Comparison of ENCODE assay signal across 14 cellular contexts in genomic region chr11:44421090-44421675, GRCh38.
DNase-seq lines count a peak whose midpoint lies in the region; ATAC-seq and TF ChIP-seq lines count a peak whose summit lies in the region.
"Had no signal": no experiment of that assay in that cellular context is flagged by ENCODE, and none has a peak within 500 bp of the region (broad histone marks: within the 10 kb centered on the region; RNA-seq: fewer than 3 reads in every experiment).

No MANE protein-coding gene starts in this region.

- no peak overlapping the region for H3K27ac Mint-ChIP-seq in T-helper 17 cell
- H3K27ac Mint-ChIP-seq in stimulated activated naive B cell treated with anti-CD40 and anti-IgM and Interleukin-4, amounts not matched to agents 10 μg/mL and 1 μg/mL and 100 μg/mL, for 72 hours: no peak overlapping the region
- no peak overlapping the region for H3K27ac Mint-ChIP-seq in stimulated activated memory B cell treated with anti-CD40 and anti-IgM and Interleukin-4, amounts not matched to agents 10 μg/mL and 1 μg/mL and 100 μg/mL, for 72 hours
- H3K27ac Mint-ChIP-seq: CD8-positive, alpha-beta memory T cell had no signal

- peak overlapping the region; percentile 13 for H3K4me3 Mint-ChIP-seq in T-helper 17 cell
- no peak overlapping the region for H3K4me3 Mint-ChIP-seq in stimulated activated naive B cell treated with anti-CD40 and anti-IgM and Interleukin-4, amounts not matched to agents 10 μg/mL and 1 μg/mL and 100 μg/mL, for 72 hours
- no peak overlapping the region for H3K4me3 Mint-ChIP-seq in stimulated activated memory B cell treated with anti-CD40 and anti-IgM and Interleukin-4, amounts not matched to agents 10 μg/mL and 1 μg/mL and 100 μg/mL, for 72 hours
- H3K4me3 Mint-ChIP-seq: CD8-positive, alpha-beta memory T cell had no signal

- POLR2A ChIA-PET in HEK293 (lab: Yijun Ruan, JAX): no interaction called here

- no peaks in the 10 kb centered on the region for H3K4me1 Mint-ChIP-seq in T-helper 17 cell
- H3K4me1 Mint-ChIP-seq in stimulated activated naive B cell treated with anti-CD40 and anti-IgM and Interleukin-4, amounts not matched to agents 10 μg/mL and 1 μg/mL and 100 μg/mL, for 72 hours: peaks cover 0 to 1% of the 10 kb centered on the region in 2 donors
- H3K4me1 Mint-ChIP-seq in stimulated activated memory B cell treated with anti-CD40 and anti-IgM and Interleukin-4, amounts not matched to agents 10 μg/mL and 1 μg/mL and 100 μg/mL, for 72 hours: no peaks in the 10 kb centered on the region
- H3K4me1 Mint-ChIP-seq: CD8-positive, alpha-beta memory T cell had no signal

- CTCF ChIA-PET in HEK293 (lab: Yijun Ruan, JAX): interaction anchor here (0.6 to 1.1 kb wide), 4 partner anchors 9 to 1250 kb away, joined by 3 to 4 read pairs (median 3); no protein-coding TSS in a partner anchor

- H3K4me1 ChIP-seq in HEK293 (ENCODE audit: control insufficient read depth, insufficient read depth, low read length): no peaks in the 10 kb centered on the region
- H3K4me1 ChIP-seq: BLaER1, HAP-1 had no signal

- H3K4me3 ChIP-seq in HEK293 (ENCODE audit: low read depth, low read length): no peak overlapping the region
- H3K4me3 ChIP-seq: BLaER1, HAP-1 had no signal

- ATAC-seq in T-helper 17 cell: no peak
- no peak for ATAC-seq in stimulated activated naive B cell treated with anti-CD40 and anti-IgM and Interleukin-4, amounts not matched to agents 10 μg/mL and 1 μg/mL and 100 μg/mL, for 72 hours (replicated peaks)
- ATAC-seq in stimulated activated memory B cell treated with anti-CD40 and anti-IgM and Interleukin-4, amounts not matched to agents 10 μg/mL and 1 μg/mL and 100 μg/mL, for 72 hours: no peak

- H3K9me3 Mint-ChIP-seq in stimulated activated naive B cell treated with anti-CD40 and anti-IgM and Interleukin-4, amounts not matched to agents 10 μg/mL and 1 μg/mL and 100 μg/mL, for 72 hours: no peaks in the 10 kb centered on the region
- H3K9me3 Mint-ChIP-seq in stimulated activated memory B cell treated with anti-CD40 and anti-IgM and Interleukin-4, amounts not matched to agents 10 μg/mL and 1 μg/mL and 100 μg/mL, for 72 hours: no peaks in the 10 kb centered on the region
- H3K9me3 Mint-ChIP-seq: CD8-positive, alpha-beta memory T cell had no signal

- no peak overlapping the region for H3K27ac ChIP-seq in HEK293 (ENCODE audit: extremely low read depth, low read depth, low read length)
- H3K27ac ChIP-seq: BLaER1 had no signal

- peak; percentile 31 for DNase-seq in COLO668 (lab: John Stamatoyannopoulos, UW; ENCODE audit: unreplicated experiment)
- no peak for DNase-seq in T-helper 17 cell
- peak; percentile 41 for DNase-seq in myocyte (ENCODE audit: low read depth)
- DNase-seq in activated effector memory CD4-positive, alpha-beta T cell treated with Interleukin-2 at 50 U/mL for 16 hours: no peak
- DNase-seq in stimulated activated naive B cell treated with anti-CD40 and anti-IgM and Interleukin-4, amounts not matched to agents 10 μg/mL and 1 μg/mL and 100 μg/mL, for 72 hours: no peak
- DNase-seq: CD8-positive, alpha-beta memory T cell; NCI-H1105 treated with DMSO at 0.1 percent for 48 hours; NCI-H2029; NCI-H526 treated with DMSO at 0.1 percent for 48 hours; SIG-M5 had no signal

- TF ChIP-seq CTCF in HEK293 (tag by site-specific recombination; IDR thresholded peaks at IDR 0.05): no peak

- peaks cover 2% of the 10 kb centered on the region for H3K36me3 Mint-ChIP-seq in T-helper 17 cell (ENCODE audit: low read depth)
- H3K36me3 Mint-ChIP-seq in stimulated activated naive B cell treated with anti-CD40 and anti-IgM and Interleukin-4, amounts not matched to agents 10 μg/mL and 1 μg/mL and 100 μg/mL, for 72 hours: no peaks in the 10 kb centered on the region
- H3K36me3 Mint-ChIP-seq in stimulated activated memory B cell treated with anti-CD40 and anti-IgM and Interleukin-4, amounts not matched to agents 10 μg/mL and 1 μg/mL and 100 μg/mL, for 72 hours: no peaks in the 10 kb centered on the region
- H3K36me3 Mint-ChIP-seq: CD8-positive, alpha-beta memory T cell had no signal

- H3K36me3 ChIP-seq in HEK293 (ENCODE audit: control insufficient read depth in 2 of 2, insufficient read depth in 1 of 2, low read length in 2 of 2): no peaks in the 10 kb centered on the region
- H3K36me3 ChIP-seq: BLaER1, HAP-1 had no signal

- H3K9me3 ChIP-seq in HEK293 (ENCODE audit: control insufficient read depth, insufficient read depth, low read depth, low read length) (no peaks in the 10 kb centered on the region), T-helper 17 cell (ENCODE audit: control insufficient read depth, low read length, poor library complexity, severe bottlenecking) (no peaks in the 10 kb centered on the region)
- H3K9me3 ChIP-seq: HAP-1 had no signal

- H3K27me3 Mint-ChIP-seq in T-helper 17 cell: peaks cover 64% of the 10 kb centered on the region
- H3K27me3 Mint-ChIP-seq in stimulated activated naive B cell treated with anti-CD40 and anti-IgM and Interleukin-4, amounts not matched to agents 10 μg/mL and 1 μg/mL and 100 μg/mL, for 72 hours: peaks cover 42 to 47% of the 10 kb centered on the region in 2 donors
- peaks cover 57% of the 10 kb centered on the region for H3K27me3 Mint-ChIP-seq in stimulated activated memory B cell treated with anti-CD40 and anti-IgM and Interleukin-4, amounts not matched to agents 10 μg/mL and 1 μg/mL and 100 μg/mL, for 72 hours

TF ChIP-seq in HEK293, 187 proteins besides CTCF, POLR2A, EP300 and RAD21:
- no peak for TF ChIP-seq ZBTB48 (tag by site-specific recombination; IDR thresholded peaks at IDR 0.05)
- TF ChIP-seq ZNF621 (tag by site-specific recombination; IDR thresholded peaks at IDR 0.05): no peak
- no peak for TF ChIP-seq ZNF555 (tag by site-specific recombination; conservative IDR thresholded peaks at IDR 0.05)
- TF ChIP-seq ZNF341 (tag by site-specific recombination; IDR thresholded peaks at IDR 0.05; ENCODE audit: low read depth): peak; percentile 68
- TF ChIP-seq PRDM6 (tag by site-specific recombination; IDR thresholded peaks at IDR 0.05): peak; percentile 52; the same call in 1 of the 2 replicates
- TF ChIP-seq INSM2 (tag by site-specific recombination; IDR thresholded peaks at IDR 0.05): 0 out of 2 replicates have a peak, but pooled peaks have one; percentile 33
- peak; percentile 76 for TF ChIP-seq GLIS1 (tag by site-specific recombination; IDR thresholded peaks at IDR 0.05)
- TF ChIP-seq ZNF610 (tag by site-specific recombination; IDR thresholded peaks at IDR 0.05; ENCODE audit: borderline replicate concordance): no peak
- peak; percentile 16; the same call in 1 of the 2 replicates for TF ChIP-seq FEZF1 (tag by site-specific recombination; IDR thresholded peaks at IDR 0.05)
- TF ChIP-seq ZNF280C (tag by site-specific recombination; IDR thresholded peaks at IDR 0.05): no peak
- 0 out of 2 replicates have a peak, but pooled peaks have one; percentile 16 for TF ChIP-seq OSR2 (tag by site-specific recombination; IDR thresholded peaks at IDR 0.05)
- peak; percentile 76; the same call in 1 of the 2 replicates for TF ChIP-seq MZF1 (tag by site-specific recombination; IDR thresholded peaks at IDR 0.05; ENCODE audit: borderline replicate concordance)
- TF ChIP-seq ZIC2 (tag by site-specific recombination; IDR thresholded peaks at IDR 0.05): peak; percentile 40; the same call in 1 of the 2 replicates

Comparison
In these comparisons a context has a peak if more than half of its experiments do, and no peak if none do; other contexts are left out.
1. DNase-seq: peak in COLO668 (single experiment) and myocyte (single experiment); none in T-helper 17 cell (0 of 3), activated effector memory CD4-positive, alpha-beta T cell treated with Interleukin-2 at 50 U/mL for 16 hours (single experiment) and stimulated activated naive B cell treated with anti-CD40 and anti-IgM and Interleukin-4, amounts not matched to agents 10 μg/mL and 1 μg/mL and 100 μg/mL, for 72 hours (single experiment).